ENCODE assay signal across 1 cellular context in the genomic region with DNA sequence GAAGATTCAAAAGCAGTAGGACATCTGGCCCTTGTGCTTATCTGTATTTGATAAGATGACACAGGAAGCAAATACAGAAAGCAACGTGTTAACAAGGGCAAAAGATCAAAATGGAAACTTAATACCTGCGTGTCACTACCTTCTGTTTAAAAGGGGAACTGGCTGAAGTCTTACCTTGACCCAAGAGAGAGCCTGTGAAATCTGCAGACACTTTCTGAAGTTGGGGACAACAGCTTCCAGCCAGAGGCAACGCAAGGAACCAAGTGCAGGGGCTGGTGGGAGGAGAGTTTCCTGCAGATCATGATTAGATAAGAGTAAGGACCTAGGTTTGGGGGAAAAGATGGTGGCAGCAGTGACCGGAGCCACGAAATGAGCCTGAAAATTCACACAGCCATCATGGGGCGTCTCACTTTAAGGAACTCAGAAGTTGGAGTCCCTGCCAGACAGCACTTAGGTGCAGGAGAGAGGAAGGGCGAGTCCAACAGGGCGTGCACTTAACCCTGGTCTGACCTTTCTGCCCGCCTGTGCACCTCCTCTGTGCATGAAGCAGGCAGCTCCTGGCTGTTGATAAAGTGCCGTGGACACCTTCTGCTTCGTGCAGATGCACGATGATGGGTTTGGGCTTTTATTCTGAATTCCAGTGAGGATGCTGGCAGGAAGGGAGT.
TF ChIP-seq lines count a peak whose summit lies in the region.

No MANE protein-coding gene starts in this region.

TF ChIP-seq in K562, 482 proteins besides CTCF, POLR2A, EP300 and RAD21 (continued from another document and continues in another):
- TF ChIP-seq, protein P1, sequence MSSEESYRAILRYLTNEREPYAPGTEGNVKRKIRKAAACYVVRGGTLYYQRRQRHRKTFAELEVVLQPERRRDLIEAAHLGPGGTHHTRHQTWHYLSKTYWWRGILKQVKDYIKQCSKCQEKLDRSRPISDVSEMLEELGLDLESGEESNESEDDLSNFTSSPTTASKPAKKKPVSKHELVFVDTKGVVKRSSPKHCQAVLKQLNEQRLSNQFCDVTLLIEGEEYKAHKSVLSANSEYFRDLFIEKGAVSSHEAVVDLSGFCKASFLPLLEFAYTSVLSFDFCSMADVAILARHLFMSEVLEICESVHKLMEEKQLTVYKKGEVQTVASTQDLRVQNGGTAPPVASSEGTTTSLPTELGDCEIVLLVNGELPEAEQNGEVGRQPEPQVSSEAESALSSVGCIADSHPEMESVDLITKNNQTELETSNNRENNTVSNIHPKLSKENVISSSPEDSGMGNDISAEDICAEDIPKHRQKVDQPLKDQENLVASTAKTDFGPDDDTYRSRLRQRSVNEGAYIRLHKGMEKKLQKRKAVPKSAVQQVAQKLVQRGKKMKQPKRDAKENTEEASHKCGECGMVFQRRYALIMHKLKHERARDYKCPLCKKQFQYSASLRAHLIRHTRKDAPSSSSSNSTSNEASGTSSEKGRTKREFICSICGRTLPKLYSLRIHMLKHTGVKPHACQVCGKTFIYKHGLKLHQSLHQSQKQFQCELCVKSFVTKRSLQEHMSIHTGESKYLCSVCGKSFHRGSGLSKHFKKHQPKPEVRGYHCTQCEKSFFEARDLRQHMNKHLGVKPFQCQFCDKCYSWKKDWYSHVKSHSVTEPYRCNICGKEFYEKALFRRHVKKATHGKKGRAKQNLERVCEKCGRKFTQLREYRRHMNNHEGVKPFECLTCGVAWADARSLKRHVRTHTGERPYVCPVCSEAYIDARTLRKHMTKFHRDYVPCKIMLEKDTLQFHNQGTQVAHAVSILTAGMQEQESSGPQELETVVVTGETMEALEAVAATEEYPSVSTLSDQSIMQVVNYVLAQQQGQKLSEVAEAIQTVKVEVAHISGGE (CRISPR knock-in tag; IDR thresholded peaks at IDR 0.05), result peak in 1 of 3 experiments; percentile 57; a peak in 2 of 6 replicates
- TF ChIP-seq ZNF184 (CRISPR knock-in tag; IDR thresholded peaks at IDR 0.05) (no peak), ZNF232 (CRISPR knock-in tag; IDR thresholded peaks at IDR 0.05) (no peak), CHCHD3 (CRISPR knock-in tag; IDR thresholded peaks at IDR 0.05) (no peak), ZNF696 (CRISPR knock-in tag; conservative IDR thresholded peaks at IDR 0.05) (no peak), SMAD3 (CRISPR knock-in tag; conservative IDR thresholded peaks at IDR 0.05) (no peak; the same call in 1 of the 2 replicates), CBFA2T3 (IDR thresholded peaks at IDR 0.05) (peak; percentile 90), ETV1 (tag; conservative IDR thresholded peaks at IDR 0.05; ENCODE audit: low read depth) (peak; percentile 50; the same call in 1 of the 2 replicates), ERF (CRISPR knock-in tag; IDR thresholded peaks at IDR 0.05) (no peak), ZNF224 (CRISPR knock-in tag; IDR thresholded peaks at IDR 0.05) (no peak), ZNF41 (CRISPR knock-in tag; conservative IDR thresholded peaks at IDR 0.05) (no peak), LEF1 (IDR thresholded peaks at IDR 0.05) (peak; percentile 6), SNIP1 (IDR thresholded peaks at IDR 0.05; ENCODE audit: low read depth) (no peak), MTF1 (CRISPR knock-in tag; IDR thresholded peaks at IDR 0.05; ENCODE audit: borderline replicate concordance) (no peak), RBM17 (IDR thresholded peaks at IDR 0.05; ENCODE audit: borderline replicate concordance, low read depth, low read length) (no peak), SAFB (IDR thresholded peaks at IDR 0.05; ENCODE audit: borderline replicate concordance, low read depth, low read length) (no peak), KDM4B (IDR thresholded peaks at IDR 0.05; ENCODE audit: borderline replicate concordance in 2 of 2, low read depth in 1 of 2) (no peak), POLR2AphosphoS5 (IDR thresholded peaks at IDR 0.05; ENCODE audit: control insufficient read depth, insufficient read depth, low read depth, low read length) (peak; percentile 87), KLF6 (CRISPR knock-in tag; IDR thresholded peaks at IDR 0.05; ENCODE audit: borderline replicate concordance) (peak; percentile 55; the same call in 1 of the 2 replicates), ESRRA (IDR thresholded peaks at IDR 0.05; ENCODE audit: borderline replicate concordance, low read depth) (peak; percentile 88), ETV5 (CRISPR knock-in tag; IDR thresholded peaks at IDR 0.05; ENCODE audit: low read depth) (no peak; the same call in 1 of the 2 replicates), HNRNPLL (IDR thresholded peaks at IDR 0.05; ENCODE audit: low read depth, low read length, poor library complexity, severe bottlenecking) (no peak), L3MBTL2 (IDR thresholded peaks at IDR 0.05) (peak; percentile 57), GABPB2 (CRISPR knock-in tag; conservative IDR thresholded peaks at IDR 0.05) (no peak), POLR2AphosphoS2 (IDR thresholded peaks at IDR 0.05; ENCODE audit: low read length) (no peak), SMARCE1 (IDR thresholded peaks at IDR 0.05) (peak; percentile 92)
- TF ChIP-seq, protein P2, sequence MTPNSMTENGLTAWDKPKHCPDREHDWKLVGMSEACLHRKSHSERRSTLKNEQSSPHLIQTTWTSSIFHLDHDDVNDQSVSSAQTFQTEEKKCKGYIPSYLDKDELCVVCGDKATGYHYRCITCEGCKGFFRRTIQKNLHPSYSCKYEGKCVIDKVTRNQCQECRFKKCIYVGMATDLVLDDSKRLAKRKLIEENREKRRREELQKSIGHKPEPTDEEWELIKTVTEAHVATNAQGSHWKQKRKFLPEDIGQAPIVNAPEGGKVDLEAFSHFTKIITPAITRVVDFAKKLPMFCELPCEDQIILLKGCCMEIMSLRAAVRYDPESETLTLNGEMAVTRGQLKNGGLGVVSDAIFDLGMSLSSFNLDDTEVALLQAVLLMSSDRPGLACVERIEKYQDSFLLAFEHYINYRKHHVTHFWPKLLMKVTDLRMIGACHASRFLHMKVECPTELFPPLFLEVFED (CRISPR knock-in tag; conservative IDR thresholded peaks at IDR 0.05), result no peak
- TF ChIP-seq, protein P3, sequence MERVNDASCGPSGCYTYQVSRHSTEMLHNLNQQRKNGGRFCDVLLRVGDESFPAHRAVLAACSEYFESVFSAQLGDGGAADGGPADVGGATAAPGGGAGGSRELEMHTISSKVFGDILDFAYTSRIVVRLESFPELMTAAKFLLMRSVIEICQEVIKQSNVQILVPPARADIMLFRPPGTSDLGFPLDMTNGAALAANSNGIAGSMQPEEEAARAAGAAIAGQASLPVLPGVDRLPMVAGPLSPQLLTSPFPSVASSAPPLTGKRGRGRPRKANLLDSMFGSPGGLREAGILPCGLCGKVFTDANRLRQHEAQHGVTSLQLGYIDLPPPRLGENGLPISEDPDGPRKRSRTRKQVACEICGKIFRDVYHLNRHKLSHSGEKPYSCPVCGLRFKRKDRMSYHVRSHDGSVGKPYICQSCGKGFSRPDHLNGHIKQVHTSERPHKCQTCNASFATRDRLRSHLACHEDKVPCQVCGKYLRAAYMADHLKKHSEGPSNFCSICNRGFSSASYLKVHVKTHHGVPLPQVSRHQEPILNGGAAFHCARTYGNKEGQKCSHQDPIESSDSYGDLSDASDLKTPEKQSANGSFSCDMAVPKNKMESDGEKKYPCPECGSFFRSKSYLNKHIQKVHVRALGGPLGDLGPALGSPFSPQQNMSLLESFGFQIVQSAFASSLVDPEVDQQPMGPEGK (CRISPR knock-in tag; IDR thresholded peaks at IDR 0.05; ENCODE audit: borderline replicate concordance), result no peak
- TF ChIP-seq, protein P4, sequence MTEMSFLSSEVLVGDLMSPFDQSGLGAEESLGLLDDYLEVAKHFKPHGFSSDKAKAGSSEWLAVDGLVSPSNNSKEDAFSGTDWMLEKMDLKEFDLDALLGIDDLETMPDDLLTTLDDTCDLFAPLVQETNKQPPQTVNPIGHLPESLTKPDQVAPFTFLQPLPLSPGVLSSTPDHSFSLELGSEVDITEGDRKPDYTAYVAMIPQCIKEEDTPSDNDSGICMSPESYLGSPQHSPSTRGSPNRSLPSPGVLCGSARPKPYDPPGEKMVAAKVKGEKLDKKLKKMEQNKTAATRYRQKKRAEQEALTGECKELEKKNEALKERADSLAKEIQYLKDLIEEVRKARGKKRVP (CRISPR knock-in tag; IDR thresholded peaks at IDR 0.05), result no peak
- TF ChIP-seq, protein P5, sequence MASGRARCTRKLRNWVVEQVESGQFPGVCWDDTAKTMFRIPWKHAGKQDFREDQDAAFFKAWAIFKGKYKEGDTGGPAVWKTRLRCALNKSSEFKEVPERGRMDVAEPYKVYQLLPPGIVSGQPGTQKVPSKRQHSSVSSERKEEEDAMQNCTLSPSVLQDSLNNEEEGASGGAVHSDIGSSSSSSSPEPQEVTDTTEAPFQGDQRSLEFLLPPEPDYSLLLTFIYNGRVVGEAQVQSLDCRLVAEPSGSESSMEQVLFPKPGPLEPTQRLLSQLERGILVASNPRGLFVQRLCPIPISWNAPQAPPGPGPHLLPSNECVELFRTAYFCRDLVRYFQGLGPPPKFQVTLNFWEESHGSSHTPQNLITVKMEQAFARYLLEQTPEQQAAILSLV (tag; IDR thresholded peaks at IDR 0.05), result no peak
- TF ChIP-seq, protein P6, sequence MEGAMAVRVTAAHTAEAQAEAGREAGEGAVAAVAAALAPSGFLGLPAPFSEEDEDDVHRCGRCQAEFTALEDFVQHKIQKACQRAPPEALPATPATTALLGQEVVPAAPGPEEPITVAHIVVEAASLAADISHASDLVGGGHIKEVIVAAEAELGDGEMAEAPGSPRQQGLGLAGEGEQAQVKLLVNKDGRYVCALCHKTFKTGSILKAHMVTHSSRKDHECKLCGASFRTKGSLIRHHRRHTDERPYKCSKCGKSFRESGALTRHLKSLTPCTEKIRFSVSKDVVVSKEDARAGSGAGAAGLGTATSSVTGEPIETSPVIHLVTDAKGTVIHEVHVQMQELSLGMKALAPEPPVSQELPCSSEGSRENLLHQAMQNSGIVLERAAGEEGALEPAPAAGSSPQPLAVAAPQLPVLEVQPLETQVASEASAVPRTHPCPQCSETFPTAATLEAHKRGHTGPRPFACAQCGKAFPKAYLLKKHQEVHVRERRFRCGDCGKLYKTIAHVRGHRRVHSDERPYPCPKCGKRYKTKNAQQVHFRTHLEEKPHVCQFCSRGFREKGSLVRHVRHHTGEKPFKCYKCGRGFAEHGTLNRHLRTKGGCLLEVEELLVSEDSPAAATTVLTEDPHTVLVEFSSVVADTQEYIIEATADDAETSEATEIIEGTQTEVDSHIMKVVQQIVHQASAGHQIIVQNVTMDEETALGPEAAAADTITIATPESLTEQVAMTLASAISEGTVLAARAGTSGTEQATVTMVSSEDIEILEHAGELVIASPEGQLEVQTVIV (CRISPR knock-in tag; IDR thresholded peaks at IDR 0.05; ENCODE audit: borderline replicate concordance), result no peak
- TF ChIP-seq, protein P7, sequence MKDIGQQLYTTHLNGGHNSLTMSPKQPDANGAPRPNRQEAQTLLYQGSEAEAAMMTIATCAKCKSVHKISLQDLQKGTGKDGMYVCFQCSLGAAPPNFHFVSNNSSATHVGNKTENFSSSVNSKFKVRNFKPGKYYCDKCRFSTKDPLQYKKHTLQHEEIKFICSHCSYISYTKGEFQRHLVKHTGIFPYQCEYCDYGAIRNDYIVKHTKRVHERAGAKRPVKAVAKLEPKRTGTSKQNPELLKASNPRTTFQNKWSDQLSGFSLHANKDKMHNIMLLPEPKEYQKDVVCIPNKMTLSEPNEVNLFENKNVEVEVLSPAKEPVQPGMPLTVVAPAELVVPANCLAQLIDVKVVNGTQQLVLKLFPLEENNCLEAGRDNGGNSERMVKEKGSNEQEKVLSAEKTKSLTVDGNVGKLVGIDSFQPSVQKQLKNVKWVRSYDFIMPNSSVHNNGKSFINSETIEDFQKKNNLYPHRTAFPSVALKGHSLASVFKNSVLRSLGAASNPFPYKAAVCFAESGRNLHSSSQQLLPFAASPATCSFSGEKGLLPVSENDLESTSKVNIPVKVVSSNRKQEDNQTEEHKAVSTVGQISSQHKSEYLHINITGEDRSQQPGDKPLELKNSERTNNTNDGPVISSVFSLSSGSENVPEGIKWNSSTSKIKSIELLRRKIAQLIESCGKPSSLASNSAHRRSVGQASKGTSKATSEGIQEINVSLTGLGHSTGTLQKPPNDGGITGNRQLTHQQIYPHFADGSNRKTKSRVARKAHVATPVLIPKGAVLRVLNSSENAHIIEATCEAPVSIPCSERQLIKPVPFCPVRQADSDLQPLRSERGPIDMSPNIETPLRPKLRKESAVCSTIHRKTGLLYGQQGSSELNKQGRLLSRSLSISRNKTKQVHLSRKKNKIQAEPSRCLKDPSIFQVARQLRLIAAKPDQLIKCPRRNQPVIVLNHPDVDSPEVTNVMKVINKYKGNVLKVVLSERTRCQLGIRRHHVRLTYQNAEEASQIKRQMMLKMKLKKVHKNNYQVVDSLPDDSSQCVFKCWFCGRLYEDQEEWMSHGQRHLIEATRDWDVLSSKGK (CRISPR knock-in tag; IDR thresholded peaks at IDR 0.05), result no peak
- TF ChIP-seq, protein P8, sequence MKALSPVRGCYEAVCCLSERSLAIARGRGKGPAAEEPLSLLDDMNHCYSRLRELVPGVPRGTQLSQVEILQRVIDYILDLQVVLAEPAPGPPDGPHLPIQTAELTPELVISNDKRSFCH (CRISPR knock-in tag; IDR thresholded peaks at IDR 0.05), result no peak
- TF ChIP-seq, protein P8 (tag; IDR thresholded peaks at IDR 0.05), result 0 out of 2 replicates have a peak, but pooled peaks have one; percentile 65
- TF ChIP-seq, protein P9, sequence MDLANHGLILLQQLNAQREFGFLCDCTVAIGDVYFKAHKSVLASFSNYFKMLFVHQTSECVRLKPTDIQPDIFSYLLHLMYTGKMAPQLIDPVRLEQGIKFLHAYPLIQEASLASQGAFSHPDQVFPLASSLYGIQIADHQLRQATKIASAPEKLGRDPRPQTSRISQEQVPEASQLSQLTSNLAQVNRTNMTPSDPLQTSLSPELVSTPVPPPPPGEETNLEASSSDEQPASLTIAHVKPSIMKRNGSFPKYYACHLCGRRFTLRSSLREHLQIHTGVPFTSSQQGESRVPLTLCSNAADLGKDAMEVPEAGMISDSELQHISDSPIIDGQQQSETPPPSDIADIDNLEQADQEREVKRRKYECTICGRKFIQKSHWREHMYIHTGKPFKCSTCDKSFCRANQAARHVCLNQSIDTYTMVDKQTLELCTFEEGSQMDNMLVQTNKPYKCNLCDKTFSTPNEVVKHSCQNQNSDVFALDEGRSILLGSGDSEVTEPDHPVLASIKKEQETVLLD (IDR thresholded peaks at IDR 0.05), result 0 out of 2 replicates have a peak, but pooled peaks have one; percentile 31
- TF ChIP-seq, protein P10, sequence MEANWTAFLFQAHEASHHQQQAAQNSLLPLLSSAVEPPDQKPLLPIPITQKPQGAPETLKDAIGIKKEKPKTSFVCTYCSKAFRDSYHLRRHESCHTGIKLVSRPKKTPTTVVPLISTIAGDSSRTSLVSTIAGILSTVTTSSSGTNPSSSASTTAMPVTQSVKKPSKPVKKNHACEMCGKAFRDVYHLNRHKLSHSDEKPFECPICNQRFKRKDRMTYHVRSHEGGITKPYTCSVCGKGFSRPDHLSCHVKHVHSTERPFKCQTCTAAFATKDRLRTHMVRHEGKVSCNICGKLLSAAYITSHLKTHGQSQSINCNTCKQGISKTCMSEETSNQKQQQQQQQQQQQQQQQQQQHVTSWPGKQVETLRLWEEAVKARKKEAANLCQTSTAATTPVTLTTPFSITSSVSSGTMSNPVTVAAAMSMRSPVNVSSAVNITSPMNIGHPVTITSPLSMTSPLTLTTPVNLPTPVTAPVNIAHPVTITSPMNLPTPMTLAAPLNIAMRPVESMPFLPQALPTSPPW (CRISPR knock-in tag; IDR thresholded peaks at IDR 0.05), result peak; percentile 23; the same call in 1 of the 2 replicates
